In genomic region chr1:234583755-234584430, GRCh38 we compare ENCODE assay signal across 1 cellular context.
TF ChIP-seq lines count a peak whose summit lies in the region.

No MANE protein-coding gene starts in this region.

TF ChIP-seq in K562, 482 proteins besides CTCF, POLR2A, EP300 and RAD21 (continued from another document):
- no peak for TF ChIP-seq RNF219 (CRISPR knock-in tag; IDR thresholded peaks at IDR 0.05)
- no peak for TF ChIP-seq PATZ1 (CRISPR knock-in tag; IDR thresholded peaks at IDR 0.05; ENCODE audit: borderline replicate concordance)
- no peak for TF ChIP-seq NFATC3 (IDR thresholded peaks at IDR 0.05)
- TF ChIP-seq ZNF311 (CRISPR knock-in tag; IDR thresholded peaks at IDR 0.05), result no peak
- TF ChIP-seq ZFPM2 (CRISPR knock-in tag; IDR thresholded peaks at IDR 0.05), result no peak
- TF ChIP-seq PHF8 (IDR thresholded peaks at IDR 0.05; ENCODE audit: borderline replicate concordance, low read length), result no peak
- TF ChIP-seq CCAR2 (IDR thresholded peaks at IDR 0.05; ENCODE audit: low read depth, low read length), result no peak
- TF ChIP-seq, protein P1, sequence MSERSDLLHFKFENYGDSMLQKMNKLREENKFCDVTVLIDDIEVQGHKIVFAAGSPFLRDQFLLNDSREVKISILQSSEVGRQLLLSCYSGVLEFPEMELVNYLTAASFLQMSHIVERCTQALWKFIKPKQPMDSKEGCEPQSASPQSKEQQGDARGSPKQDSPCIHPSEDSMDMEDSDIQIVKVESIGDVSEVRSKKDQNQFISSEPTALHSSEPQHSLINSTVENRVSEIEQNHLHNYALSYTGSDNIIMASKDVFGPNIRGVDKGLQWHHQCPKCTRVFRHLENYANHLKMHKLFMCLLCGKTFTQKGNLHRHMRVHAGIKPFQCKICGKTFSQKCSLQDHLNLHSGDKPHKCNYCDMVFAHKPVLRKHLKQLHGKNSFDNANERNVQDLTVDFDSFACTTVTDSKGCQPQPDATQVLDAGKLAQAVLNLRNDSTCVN (CRISPR knock-in tag; IDR thresholded peaks at IDR 0.05), result no peak
- TF ChIP-seq ZNF830 (CRISPR knock-in tag; IDR thresholded peaks at IDR 0.05), result no peak
- TF ChIP-seq ELF2 (CRISPR knock-in tag; IDR thresholded peaks at IDR 0.05), result no peak
- TF ChIP-seq, protein P2, sequence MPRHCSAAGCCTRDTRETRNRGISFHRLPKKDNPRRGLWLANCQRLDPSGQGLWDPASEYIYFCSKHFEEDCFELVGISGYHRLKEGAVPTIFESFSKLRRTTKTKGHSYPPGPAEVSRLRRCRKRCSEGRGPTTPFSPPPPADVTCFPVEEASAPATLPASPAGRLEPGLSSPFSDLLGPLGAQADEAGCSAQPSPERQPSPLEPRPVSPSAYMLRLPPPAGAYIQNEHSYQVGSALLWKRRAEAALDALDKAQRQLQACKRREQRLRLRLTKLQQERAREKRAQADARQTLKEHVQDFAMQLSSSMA (CRISPR knock-in tag; IDR thresholded peaks at IDR 0.05), result no peak
- TF ChIP-seq BHLHE40 (IDR thresholded peaks at IDR 0.05; ENCODE audit: low read length), result peak; percentile 52
- TF ChIP-seq MTF1 (CRISPR knock-in tag; IDR thresholded peaks at IDR 0.05; ENCODE audit: borderline replicate concordance), result peak; percentile 27; the same call in 1 of the 2 replicates
- no peak for TF ChIP-seq ZNF408 (CRISPR knock-in tag; IDR thresholded peaks at IDR 0.05; ENCODE audit: low read depth)
- TF ChIP-seq, protein P3, sequence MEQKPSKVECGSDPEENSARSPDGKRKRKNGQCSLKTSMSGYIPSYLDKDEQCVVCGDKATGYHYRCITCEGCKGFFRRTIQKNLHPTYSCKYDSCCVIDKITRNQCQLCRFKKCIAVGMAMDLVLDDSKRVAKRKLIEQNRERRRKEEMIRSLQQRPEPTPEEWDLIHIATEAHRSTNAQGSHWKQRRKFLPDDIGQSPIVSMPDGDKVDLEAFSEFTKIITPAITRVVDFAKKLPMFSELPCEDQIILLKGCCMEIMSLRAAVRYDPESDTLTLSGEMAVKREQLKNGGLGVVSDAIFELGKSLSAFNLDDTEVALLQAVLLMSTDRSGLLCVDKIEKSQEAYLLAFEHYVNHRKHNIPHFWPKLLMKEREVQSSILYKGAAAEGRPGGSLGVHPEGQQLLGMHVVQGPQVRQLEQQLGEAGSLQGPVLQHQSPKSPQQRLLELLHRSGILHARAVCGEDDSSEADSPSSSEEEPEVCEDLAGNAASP (IDR thresholded peaks at IDR 0.05), result no peak
- TF ChIP-seq RB1 (IDR thresholded peaks at IDR 0.05; ENCODE audit: low read depth), result no peak
- TF ChIP-seq, protein P4, sequence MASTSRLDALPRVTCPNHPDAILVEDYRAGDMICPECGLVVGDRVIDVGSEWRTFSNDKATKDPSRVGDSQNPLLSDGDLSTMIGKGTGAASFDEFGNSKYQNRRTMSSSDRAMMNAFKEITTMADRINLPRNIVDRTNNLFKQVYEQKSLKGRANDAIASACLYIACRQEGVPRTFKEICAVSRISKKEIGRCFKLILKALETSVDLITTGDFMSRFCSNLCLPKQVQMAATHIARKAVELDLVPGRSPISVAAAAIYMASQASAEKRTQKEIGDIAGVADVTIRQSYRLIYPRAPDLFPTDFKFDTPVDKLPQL (IDR thresholded peaks at IDR 0.05; ENCODE audit: extremely low read depth, insufficient read length), result no peak
- peak; percentile 32; the same call in 1 of the 2 replicates for TF ChIP-seq KLF6 (CRISPR knock-in tag; IDR thresholded peaks at IDR 0.05; ENCODE audit: borderline replicate concordance)
- no peak for TF ChIP-seq ZNF124 (CRISPR knock-in tag; IDR thresholded peaks at IDR 0.05)
- no peak for TF ChIP-seq XRCC5 (IDR thresholded peaks at IDR 0.05; ENCODE audit: low read depth, low read length)
- TF ChIP-seq NR1H2 (CRISPR knock-in tag; IDR thresholded peaks at IDR 0.05), result no peak
- TF ChIP-seq GATAD2B (IDR thresholded peaks at IDR 0.05; ENCODE audit: borderline replicate concordance), result no peak
- TF ChIP-seq, protein P5, sequence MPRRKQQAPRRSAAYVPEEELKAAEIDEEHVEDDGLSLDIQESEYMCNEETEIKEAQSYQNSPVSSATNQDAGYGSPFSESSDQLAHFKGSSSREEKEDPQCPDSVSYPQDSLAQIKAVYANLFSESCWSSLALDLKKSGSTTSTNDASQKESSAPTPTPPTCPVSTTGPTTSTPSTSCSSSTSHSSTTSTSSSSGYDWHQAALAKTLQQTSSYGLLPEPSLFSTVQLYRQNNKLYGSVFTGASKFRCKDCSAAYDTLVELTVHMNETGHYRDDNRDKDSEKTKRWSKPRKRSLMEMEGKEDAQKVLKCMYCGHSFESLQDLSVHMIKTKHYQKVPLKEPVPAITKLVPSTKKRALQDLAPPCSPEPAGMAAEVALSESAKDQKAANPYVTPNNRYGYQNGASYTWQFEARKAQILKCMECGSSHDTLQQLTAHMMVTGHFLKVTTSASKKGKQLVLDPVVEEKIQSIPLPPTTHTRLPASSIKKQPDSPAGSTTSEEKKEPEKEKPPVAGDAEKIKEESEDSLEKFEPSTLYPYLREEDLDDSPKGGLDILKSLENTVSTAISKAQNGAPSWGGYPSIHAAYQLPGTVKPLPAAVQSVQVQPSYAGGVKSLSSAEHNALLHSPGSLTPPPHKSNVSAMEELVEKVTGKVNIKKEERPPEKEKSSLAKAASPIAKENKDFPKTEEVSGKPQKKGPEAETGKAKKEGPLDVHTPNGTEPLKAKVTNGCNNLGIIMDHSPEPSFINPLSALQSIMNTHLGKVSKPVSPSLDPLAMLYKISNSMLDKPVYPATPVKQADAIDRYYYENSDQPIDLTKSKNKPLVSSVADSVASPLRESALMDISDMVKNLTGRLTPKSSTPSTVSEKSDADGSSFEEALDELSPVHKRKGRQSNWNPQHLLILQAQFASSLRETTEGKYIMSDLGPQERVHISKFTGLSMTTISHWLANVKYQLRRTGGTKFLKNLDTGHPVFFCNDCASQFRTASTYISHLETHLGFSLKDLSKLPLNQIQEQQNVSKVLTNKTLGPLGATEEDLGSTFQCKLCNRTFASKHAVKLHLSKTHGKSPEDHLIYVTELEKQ (CRISPR knock-in tag; IDR thresholded peaks at IDR 0.05), result no peak; the same call in 1 of the 2 replicates
- no peak for TF ChIP-seq ZNF778 (CRISPR knock-in tag; IDR thresholded peaks at IDR 0.05)
- no peak for TF ChIP-seq HCFC1 (IDR thresholded peaks at IDR 0.05; ENCODE audit: low read depth, low read length)
- peak in 1 of 2 experiments; percentile 22; a peak in 1 of 4 replicates for TF ChIP-seq KDM1A (IDR thresholded peaks at IDR 0.05)
- TF ChIP-seq, protein P6, sequence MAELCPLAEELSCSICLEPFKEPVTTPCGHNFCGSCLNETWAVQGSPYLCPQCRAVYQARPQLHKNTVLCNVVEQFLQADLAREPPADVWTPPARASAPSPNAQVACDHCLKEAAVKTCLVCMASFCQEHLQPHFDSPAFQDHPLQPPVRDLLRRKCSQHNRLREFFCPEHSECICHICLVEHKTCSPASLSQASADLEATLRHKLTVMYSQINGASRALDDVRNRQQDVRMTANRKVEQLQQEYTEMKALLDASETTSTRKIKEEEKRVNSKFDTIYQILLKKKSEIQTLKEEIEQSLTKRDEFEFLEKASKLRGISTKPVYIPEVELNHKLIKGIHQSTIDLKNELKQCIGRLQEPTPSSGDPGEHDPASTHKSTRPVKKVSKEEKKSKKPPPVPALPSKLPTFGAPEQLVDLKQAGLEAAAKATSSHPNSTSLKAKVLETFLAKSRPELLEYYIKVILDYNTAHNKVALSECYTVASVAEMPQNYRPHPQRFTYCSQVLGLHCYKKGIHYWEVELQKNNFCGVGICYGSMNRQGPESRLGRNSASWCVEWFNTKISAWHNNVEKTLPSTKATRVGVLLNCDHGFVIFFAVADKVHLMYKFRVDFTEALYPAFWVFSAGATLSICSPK (IDR thresholded peaks at IDR 0.05; ENCODE audit: borderline replicate concordance), result no peak
- TF ChIP-seq, protein P7, sequence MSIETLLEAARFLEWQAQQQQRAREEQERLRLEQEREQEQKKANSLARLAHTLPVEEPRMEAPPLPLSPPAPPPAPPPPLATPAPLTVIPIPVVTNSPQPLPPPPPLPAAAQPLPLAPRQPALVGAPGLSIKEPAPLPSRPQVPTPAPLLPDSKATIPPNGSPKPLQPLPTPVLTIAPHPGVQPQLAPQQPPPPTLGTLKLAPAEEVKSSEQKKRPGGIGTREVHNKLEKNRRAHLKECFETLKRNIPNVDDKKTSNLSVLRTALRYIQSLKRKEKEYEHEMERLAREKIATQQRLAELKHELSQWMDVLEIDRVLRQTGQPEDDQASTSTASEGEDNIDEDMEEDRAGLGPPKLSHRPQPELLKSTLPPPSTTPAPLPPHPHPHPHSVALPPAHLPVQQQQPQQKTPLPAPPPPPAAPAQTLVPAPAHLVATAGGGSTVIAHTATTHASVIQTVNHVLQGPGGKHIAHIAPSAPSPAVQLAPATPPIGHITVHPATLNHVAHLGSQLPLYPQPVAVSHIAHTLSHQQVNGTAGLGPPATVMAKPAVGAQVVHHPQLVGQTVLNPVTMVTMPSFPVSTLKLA (conservative IDR thresholded peaks at IDR 0.05), result peak in 1 of 2 experiments; percentile 40; a peak in 2 of 4 replicates
- no peak for TF ChIP-seq CHD2 (IDR thresholded peaks at IDR 0.05; ENCODE audit: low read depth, low read length)
- TF ChIP-seq HMG20B (CRISPR knock-in tag; IDR thresholded peaks at IDR 0.05), result no peak
- no peak for TF ChIP-seq GATAD2A (IDR thresholded peaks at IDR 0.05)
- TF ChIP-seq ZNF347 (CRISPR knock-in tag; IDR thresholded peaks at IDR 0.05; ENCODE audit: low read depth), result no peak
- TF ChIP-seq, protein P8, sequence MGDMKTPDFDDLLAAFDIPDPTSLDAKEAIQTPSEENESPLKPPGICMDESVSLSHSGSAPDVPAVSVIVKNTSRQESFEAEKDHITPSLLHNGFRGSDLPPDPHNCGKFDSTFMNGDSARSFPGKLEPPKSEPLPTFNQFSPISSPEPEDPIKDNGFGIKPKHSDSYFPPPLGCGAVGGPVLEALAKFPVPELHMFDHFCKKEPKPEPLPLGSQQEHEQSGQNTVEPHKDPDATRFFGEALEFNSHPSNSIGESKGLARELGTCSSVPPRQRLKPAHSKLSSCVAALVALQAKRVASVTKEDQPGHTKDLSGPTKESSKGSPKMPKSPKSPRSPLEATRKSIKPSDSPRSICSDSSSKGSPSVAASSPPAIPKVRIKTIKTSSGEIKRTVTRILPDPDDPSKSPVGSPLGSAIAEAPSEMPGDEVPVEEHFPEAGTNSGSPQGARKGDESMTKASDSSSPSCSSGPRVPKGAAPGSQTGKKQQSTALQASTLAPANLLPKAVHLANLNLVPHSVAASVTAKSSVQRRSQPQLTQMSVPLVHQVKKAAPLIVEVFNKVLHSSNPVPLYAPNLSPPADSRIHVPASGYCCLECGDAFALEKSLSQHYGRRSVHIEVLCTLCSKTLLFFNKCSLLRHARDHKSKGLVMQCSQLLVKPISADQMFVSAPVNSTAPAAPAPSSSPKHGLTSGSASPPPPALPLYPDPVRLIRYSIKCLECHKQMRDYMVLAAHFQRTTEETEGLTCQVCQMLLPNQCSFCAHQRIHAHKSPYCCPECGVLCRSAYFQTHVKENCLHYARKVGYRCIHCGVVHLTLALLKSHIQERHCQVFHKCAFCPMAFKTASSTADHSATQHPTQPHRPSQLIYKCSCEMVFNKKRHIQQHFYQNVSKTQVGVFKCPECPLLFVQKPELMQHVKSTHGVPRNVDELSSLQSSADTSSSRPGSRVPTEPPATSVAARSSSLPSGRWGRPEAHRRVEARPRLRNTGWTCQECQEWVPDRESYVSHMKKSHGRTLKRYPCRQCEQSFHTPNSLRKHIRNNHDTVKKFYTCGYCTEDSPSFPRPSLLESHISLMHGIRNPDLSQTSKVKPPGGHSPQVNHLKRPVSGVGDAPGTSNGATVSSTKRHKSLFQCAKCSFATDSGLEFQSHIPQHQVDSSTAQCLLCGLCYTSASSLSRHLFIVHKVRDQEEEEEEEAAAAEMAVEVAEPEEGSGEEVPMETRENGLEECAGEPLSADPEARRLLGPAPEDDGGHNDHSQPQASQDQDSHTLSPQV (IDR thresholded peaks at IDR 0.05), result peak; percentile 70
- TF ChIP-seq, protein P9, sequence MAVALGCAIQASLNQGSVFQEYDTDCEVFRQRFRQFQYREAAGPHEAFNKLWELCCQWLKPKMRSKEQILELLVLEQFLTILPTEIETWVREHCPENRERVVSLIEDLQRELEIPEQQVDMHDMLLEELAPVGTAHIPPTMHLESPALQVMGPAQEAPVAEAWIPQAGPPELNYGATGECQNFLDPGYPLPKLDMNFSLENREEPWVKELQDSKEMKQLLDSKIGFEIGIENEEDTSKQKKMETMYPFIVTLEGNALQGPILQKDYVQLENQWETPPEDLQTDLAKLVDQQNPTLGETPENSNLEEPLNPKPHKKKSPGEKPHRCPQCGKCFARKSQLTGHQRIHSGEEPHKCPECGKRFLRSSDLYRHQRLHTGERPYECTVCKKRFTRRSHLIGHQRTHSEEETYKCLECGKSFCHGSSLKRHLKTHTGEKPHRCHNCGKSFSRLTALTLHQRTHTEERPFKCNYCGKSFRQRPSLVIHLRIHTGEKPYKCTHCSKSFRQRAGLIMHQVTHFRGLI (CRISPR knock-in tag; IDR thresholded peaks at IDR 0.05), result no peak
- TF ChIP-seq ZNF24 (IDR thresholded peaks at IDR 0.05), result no peak
